9 cellular contexts compared by ENCODE assay signal in the genomic region with DNA sequence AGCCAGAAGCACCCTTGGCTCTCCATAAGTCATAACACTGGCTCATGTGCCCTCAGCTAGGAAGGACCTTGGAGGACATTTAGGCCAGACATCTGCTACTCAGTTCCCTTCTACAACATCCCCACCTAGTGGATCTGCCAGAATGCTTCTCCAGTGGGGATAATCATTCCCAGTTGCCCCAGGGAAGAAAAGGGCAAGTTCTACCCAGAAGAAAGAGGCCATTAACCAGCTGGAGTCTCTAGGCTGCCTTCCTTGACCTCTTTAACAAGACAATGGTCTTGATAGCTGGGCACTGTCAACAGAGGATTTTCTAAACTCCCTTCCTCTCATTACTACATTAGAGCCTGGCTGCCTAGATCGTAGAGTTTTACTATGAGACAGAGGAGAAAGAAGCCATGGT. TPM values are rescaled to one million over a fixed set of nuclear protein-coding genes. Genes with fewer than 3 reads are reported as not detected.
DNase-seq lines count a peak whose midpoint lies in the region; ATAC-seq and TF ChIP-seq lines count a peak whose summit lies in the region.
"Had no signal": no experiment of that assay in that cellular context is flagged by ENCODE, and none has a peak within 500 bp of the region (broad histone marks: within the 10 kb centered on the region; RNA-seq: fewer than 3 reads in every experiment).

No MANE protein-coding gene starts in this region.

- ATAC-seq in HG03175 (IDR thresholded peaks at IDR 0.05; ENCODE audit: unreplicated experiment) (no peak), HG02763 (IDR thresholded peaks at IDR 0.05; ENCODE audit: unreplicated experiment) (no peak)

- peak; percentile 93 for DNase-seq in ELF-1 (ENCODE audit: low read depth, low spot score)
- DNase-seq in NB4 (ENCODE audit: low read depth) = peak; percentile 64
- no peak for DNase-seq in dorsolateral prefrontal cortex
- peak; percentile 47 for DNase-seq in medulla oblongata (ENCODE audit: extremely low spot score)
- DNase-seq in activated CD4-positive, alpha-beta T cell treated with anti-CD3 and anti-CD28 coated beads for 4 hours = no peak
- no peak for DNase-seq in NAMALWA (ENCODE audit: low spot score)

- H3K27me3 ChIP-seq in dorsolateral prefrontal cortex = no peaks in the 10 kb centered on the region

- TF ChIP-seq CTCF in NB4 (IDR thresholded peaks at IDR 0.05; ENCODE audit: low read depth, low read length) (peak; percentile 61), dorsolateral prefrontal cortex (IDR thresholded peaks at IDR 0.05 in 54 of 56, conservative IDR thresholded peaks at IDR 0.05 in 2 of 56; ENCODE audit: low read depth in 1 of 56, partially characterized antibody in 56 of 56) (peak in 45 of 56 donors; percentile 11 to 59 (median 40))

- no peak overlapping the region for H3K27ac ChIP-seq in dorsolateral prefrontal cortex
- H3K27ac ChIP-seq: skin epidermis had no signal

- no peak for TF ChIP-seq POLR2A in NB4 (IDR thresholded peaks at IDR 0.05; ENCODE audit: extremely low read depth, insufficient read length)

- intact Hi-C loops in dorsolateral prefrontal cortex (cut with DNase I) = loop anchor here in 1 of 2 donors (5.0 to 10.0 kb wide), 2 partner anchors 156 to 496 kb away; no protein-coding TSS in a partner anchor

- H3K4me3 ChIP-seq in NB4 (ENCODE audit: low read depth, low read length) (no peak overlapping the region), dorsolateral prefrontal cortex (no peak overlapping the region)
- H3K4me3 ChIP-seq: skin epidermis had no signal

RNA-seq across cellular contexts. Expression of a gene that starts 42.0 kb away (rescaled TPM):
- total RNA-seq in dorsolateral prefrontal cortex = 10 to 100 TPM in 10 of 120 experiments, 1 to 10 TPM in 110; 1.4 to 14.5 (median 6.4) TPM

Comparison
In these comparisons a context has a peak if more than half of its experiments do, and no peak if none do; other contexts are left out.
1. DNase-seq: peak in ELF-1 (single experiment), NB4 (single experiment) and medulla oblongata (single experiment); none in dorsolateral prefrontal cortex (0 of 10), activated CD4-positive, alpha-beta T cell treated with anti-CD3 and anti-CD28 coated beads for 4 hours (0 of 2) and NAMALWA (single experiment).